In the genomic region with DNA sequence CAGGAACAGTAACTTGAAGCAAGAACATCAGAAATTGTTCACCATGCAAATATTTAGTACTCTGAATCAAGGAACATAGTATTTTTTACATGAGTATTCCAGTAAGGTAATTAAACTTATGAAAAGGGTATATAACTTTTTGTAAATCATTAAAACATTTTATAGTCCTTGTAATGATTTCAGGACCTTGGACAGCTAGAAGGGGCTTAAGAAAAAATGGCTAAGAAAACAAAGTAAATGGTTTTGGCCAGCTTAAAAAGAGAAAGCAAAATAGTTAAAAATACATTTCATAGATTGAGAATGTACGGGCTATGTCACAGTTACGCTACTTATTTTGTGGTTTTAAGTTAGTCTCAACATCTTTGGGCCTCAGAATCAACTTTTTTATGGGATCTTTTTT, we compare ENCODE assay signal across 15 cellular contexts. TPM values are rescaled to one million over a fixed set of nuclear protein-coding genes. Genes with fewer than 3 reads are reported as not detected.
DNase-seq lines count a peak whose midpoint lies in the region; ATAC-seq and TF ChIP-seq lines count a peak whose summit lies in the region.
"Had no signal": no experiment of that assay in that cellular context is flagged by ENCODE, and none has a peak within 500 bp of the region (broad histone marks: within the 10 kb centered on the region; RNA-seq: fewer than 3 reads in every experiment).

No MANE protein-coding gene starts in this region.

- TF ChIP-seq CTCF in kidney epithelial cell (IDR thresholded peaks at IDR 0.05; ENCODE audit: insufficient read depth, low read length, poor library complexity, severe bottlenecking) (no peak), uterus (IDR thresholded peaks at IDR 0.05) (no peak)

- H3K36me3 ChIP-seq in kidney epithelial cell (ENCODE audit: control insufficient read depth, insufficient read depth, low read length) (no peaks in the 10 kb centered on the region), uterus (no peaks in the 10 kb centered on the region)

- H3K27me3 ChIP-seq in kidney epithelial cell (ENCODE audit: control insufficient read depth, insufficient read depth, low read length), result no peaks in the 10 kb centered on the region
- H3K27me3 ChIP-seq in uterus, result no peaks in the 10 kb centered on the region
- H3K27me3 ChIP-seq: BLaER1 treated with 17β-estradiol and CSF1 and Interleukin-3, amounts not matched to agents 10 nM and 100 nM had no signal

- no peak for TF ChIP-seq POLR2A in uterus (IDR thresholded peaks at IDR 0.05)

- no peaks in the 10 kb centered on the region for H3K9me3 ChIP-seq in uterus

- ATAC-seq in HG03095 (IDR thresholded peaks at IDR 0.05; ENCODE audit: unreplicated experiment), result no peak
- ATAC-seq: stimulated activated naive B cell treated with anti-CD40 and anti-IgM and Interleukin-4, amounts not matched to agents 10 μg/mL and 1 μg/mL and 100 μg/mL, for 72 hours had no signal

- intact Hi-C loops in uterus (cut with DNase I; ENCODE audit: low total_unique reads), result no loop called here

- DNase-seq in EL, result peak; percentile 3
- peak; percentile 1 for DNase-seq in LoVo (ENCODE audit: low spot score)
- DNase-seq in astrocyte of the hippocampus (ENCODE audit: low read depth, low spot score), result peak; percentile 28
- peak; percentile 2 for DNase-seq in kidney epithelial cell (ENCODE audit: low read depth)
- DNase-seq in DMS53 (lab: John Stamatoyannopoulos, UW), result no peak
- no peak for DNase-seq in uterus
- DNase-seq in activated CD4-positive, alpha-beta T cell treated with anti-CD3 and anti-CD28 coated beads for 4 hours, result no peak
- DNase-seq: activated gamma-delta T cell treated with Interleukin-2 at 50 U/mL for 16 hours; DND-41; effector CD8-positive, alpha-beta T cell; NCI-H1694 treated with DMSO at 0.1 percent for 48 hours; NCI-H524; stimulated activated naive B cell treated with anti-CD40 and anti-IgM and Interleukin-4, amounts not matched to agents 10 μg/mL and 1 μg/mL and 100 μg/mL, for 72 hours had no signal

- H3K27ac ChIP-seq in uterus, result no peak overlapping the region
- H3K27ac ChIP-seq: BLaER1 treated with 17β-estradiol and CSF1 and Interleukin-3, amounts not matched to agents 10 nM and 100 nM had no signal

- H3K4me3 ChIP-seq in kidney epithelial cell (ENCODE audit: low read depth, low read length), result no peak overlapping the region
- H3K4me3 ChIP-seq in uterus, result no peak overlapping the region
- H3K4me3 ChIP-seq: BLaER1 treated with 17β-estradiol and CSF1 and Interleukin-3, amounts not matched to agents 10 nM and 100 nM had no signal

- no peaks in the 10 kb centered on the region for H3K4me1 ChIP-seq in uterus
- H3K4me1 ChIP-seq: BLaER1 treated with 17β-estradiol and CSF1 and Interleukin-3, amounts not matched to agents 10 nM and 100 nM had no signal

RNA-seq across cellular contexts. Expression of a gene that starts 26.7 kb away (rescaled TPM):
- 20.8 and 23.8 TPM in 2 replicates for total RNA-seq in kidney epithelial cell
- total RNA-seq in uterus, result 100 to 1,000 TPM in 1 of 4 donors, 10 to 100 TPM in 3; 41.5 to 102 (median 65.3) TPM

Comparison
In these comparisons a context has a peak if more than half of its experiments do, and no peak if none do; other contexts are left out.
1. DNase-seq: peak in EL (single experiment), LoVo (single experiment), astrocyte of the hippocampus (single experiment) and kidney epithelial cell (single experiment); none in DMS53 (single experiment), uterus (0 of 2) and activated CD4-positive, alpha-beta T cell treated with anti-CD3 and anti-CD28 coated beads for 4 hours (0 of 2).